Comparison of ENCODE assay signal across 1 cellular context in the genomic region with DNA sequence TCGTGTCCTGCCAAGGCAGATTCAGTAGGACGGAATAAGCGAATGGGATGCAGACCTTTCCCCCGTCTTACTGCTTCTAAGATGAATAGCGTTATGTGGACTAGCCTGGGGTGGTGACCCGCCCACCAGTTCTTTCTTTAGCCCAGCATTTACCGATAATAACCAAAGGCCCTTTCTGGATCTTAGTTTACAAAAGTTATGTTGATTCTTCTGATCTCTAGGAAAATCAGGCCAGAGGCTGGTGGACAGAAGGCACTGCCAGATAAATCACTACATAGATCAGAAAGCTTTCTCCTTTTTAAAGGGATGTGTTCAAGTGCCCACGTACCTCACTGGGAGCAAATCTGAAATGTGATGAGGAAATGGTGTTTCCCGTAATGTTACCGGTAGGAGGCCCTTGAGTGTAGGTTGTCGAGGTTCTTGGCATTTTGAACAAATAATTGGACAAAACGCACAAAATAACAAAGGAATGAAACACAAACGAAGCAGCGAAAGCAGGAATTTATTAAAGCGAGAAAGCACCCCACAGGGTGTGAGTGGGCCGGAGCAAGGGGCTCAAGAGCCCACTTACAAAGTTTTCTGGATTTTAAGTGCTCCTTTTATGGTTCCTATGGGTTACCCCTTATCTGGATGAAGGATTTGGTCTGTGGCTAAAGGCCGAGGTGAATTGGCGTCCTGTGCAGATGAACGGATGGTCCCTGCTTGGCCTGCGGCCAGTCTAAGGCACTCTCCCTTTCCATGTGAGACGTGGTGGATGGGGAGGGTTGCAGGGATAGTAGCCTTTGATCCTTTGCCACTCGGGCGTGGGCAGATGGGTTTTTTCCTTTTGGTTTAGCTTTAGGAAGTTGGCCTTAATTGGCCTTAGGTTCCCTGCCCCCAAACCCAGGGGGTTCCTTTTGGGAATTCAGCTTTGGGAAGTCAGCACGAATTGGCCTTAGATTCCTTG.
A peak's percentile ranks its signal among the peaks of the same experiment; 100 is the strongest.
TF ChIP-seq lines count a peak whose summit lies in the region.

No MANE protein-coding gene starts in this region.

TF ChIP-seq in HEK293, 187 proteins besides CTCF, POLR2A, EP300 and RAD21 (continued from another document):
- TF ChIP-seq, protein P1, sequence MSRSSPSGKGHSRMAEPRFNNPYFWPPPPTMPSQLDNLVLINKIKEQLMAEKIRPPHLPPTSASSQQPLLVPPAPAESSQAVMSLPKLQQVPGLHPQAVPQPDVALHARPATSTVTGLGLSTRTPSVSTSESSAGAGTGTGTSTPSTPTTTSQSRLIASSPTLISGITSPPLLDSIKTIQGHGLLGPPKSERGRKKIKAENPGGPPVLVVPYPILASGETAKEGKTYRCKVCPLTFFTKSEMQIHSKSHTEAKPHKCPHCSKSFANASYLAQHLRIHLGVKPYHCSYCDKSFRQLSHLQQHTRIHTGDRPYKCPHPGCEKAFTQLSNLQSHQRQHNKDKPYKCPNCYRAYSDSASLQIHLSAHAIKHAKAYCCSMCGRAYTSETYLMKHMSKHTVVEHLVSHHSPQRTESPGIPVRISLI (tag by site-specific recombination; IDR thresholded peaks at IDR 0.05), result no peak
- TF ChIP-seq ZFP37 (tag by site-specific recombination; IDR thresholded peaks at IDR 0.05) (no peak), EGR2 (tag by site-specific recombination; IDR thresholded peaks at IDR 0.05; ENCODE audit: low read depth) (0 out of 2 replicates have a peak, but pooled peaks have one; percentile 15), IKZF3 (tag by site-specific recombination; IDR thresholded peaks at IDR 0.05) (0 out of 2 replicates have a peak, but pooled peaks have one; percentile 29), ZXDB (tag by site-specific recombination; IDR thresholded peaks at IDR 0.05) (0 out of 2 replicates have a peak, but pooled peaks have one; percentile 14), ZBTB48 (tag by site-specific recombination; IDR thresholded peaks at IDR 0.05) (no peak), SP7 (tag by site-specific recombination; IDR thresholded peaks at IDR 0.05) (no peak), ZFHX2 (tag by site-specific recombination; conservative IDR thresholded peaks at IDR 0.05) (peak; percentile 53; the same call in 1 of the 2 replicates), ZFP3 (tag by site-specific recombination; IDR thresholded peaks at IDR 0.05; ENCODE audit: low read depth) (no peak), PRDM1 (tag by site-specific recombination; IDR thresholded peaks at IDR 0.05) (peak; percentile 16; the same call in 1 of the 2 replicates)
- TF ChIP-seq, protein P2, sequence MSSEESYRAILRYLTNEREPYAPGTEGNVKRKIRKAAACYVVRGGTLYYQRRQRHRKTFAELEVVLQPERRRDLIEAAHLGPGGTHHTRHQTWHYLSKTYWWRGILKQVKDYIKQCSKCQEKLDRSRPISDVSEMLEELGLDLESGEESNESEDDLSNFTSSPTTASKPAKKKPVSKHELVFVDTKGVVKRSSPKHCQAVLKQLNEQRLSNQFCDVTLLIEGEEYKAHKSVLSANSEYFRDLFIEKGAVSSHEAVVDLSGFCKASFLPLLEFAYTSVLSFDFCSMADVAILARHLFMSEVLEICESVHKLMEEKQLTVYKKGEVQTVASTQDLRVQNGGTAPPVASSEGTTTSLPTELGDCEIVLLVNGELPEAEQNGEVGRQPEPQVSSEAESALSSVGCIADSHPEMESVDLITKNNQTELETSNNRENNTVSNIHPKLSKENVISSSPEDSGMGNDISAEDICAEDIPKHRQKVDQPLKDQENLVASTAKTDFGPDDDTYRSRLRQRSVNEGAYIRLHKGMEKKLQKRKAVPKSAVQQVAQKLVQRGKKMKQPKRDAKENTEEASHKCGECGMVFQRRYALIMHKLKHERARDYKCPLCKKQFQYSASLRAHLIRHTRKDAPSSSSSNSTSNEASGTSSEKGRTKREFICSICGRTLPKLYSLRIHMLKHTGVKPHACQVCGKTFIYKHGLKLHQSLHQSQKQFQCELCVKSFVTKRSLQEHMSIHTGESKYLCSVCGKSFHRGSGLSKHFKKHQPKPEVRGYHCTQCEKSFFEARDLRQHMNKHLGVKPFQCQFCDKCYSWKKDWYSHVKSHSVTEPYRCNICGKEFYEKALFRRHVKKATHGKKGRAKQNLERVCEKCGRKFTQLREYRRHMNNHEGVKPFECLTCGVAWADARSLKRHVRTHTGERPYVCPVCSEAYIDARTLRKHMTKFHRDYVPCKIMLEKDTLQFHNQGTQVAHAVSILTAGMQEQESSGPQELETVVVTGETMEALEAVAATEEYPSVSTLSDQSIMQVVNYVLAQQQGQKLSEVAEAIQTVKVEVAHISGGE (tag by site-specific recombination; conservative IDR thresholded peaks at IDR 0.05; ENCODE audit: low read depth), result peak; percentile 40; the same call in 1 of the 2 replicates
- TF ChIP-seq, protein P3, sequence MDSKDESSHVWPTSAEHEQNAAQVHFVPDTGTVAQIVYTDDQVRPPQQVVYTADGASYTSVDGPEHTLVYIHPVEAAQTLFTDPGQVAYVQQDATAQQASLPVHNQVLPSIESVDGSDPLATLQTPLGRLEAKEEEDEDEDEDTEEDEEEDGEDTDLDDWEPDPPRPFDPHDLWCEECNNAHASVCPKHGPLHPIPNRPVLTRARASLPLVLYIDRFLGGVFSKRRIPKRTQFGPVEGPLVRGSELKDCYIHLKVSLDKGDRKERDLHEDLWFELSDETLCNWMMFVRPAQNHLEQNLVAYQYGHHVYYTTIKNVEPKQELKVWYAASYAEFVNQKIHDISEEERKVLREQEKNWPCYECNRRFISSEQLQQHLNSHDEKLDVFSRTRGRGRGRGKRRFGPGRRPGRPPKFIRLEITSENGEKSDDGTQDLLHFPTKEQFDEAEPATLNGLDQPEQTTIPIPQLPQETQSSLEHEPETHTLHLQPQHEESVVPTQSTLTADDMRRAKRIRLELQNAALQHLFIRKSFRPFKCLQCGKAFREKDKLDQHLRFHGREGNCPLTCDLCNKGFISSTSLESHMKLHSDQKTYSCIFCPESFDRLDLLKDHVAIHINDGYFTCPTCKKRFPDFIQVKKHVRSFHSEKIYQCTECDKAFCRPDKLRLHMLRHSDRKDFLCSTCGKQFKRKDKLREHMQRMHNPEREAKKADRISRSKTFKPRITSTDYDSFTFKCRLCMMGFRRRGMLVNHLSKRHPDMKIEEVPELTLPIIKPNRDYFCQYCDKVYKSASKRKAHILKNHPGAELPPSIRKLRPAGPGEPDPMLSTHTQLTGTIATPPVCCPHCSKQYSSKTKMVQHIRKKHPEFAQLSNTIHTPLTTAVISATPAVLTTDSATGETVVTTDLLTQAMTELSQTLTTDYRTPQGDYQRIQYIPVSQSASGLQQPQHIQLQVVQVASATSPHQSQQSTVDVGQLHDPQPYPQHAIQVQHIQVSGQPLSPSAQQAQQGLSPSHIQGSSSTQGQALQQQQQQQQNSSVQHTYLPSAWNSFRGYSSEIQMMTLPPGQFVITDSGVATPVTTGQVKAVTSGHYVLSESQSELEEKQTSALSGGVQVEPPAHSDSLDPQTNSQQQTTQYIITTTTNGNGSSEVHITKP (tag by site-specific recombination; IDR thresholded peaks at IDR 0.05), result peak; percentile 62
